8 cellular contexts compared by ENCODE assay signal in the genomic region with DNA sequence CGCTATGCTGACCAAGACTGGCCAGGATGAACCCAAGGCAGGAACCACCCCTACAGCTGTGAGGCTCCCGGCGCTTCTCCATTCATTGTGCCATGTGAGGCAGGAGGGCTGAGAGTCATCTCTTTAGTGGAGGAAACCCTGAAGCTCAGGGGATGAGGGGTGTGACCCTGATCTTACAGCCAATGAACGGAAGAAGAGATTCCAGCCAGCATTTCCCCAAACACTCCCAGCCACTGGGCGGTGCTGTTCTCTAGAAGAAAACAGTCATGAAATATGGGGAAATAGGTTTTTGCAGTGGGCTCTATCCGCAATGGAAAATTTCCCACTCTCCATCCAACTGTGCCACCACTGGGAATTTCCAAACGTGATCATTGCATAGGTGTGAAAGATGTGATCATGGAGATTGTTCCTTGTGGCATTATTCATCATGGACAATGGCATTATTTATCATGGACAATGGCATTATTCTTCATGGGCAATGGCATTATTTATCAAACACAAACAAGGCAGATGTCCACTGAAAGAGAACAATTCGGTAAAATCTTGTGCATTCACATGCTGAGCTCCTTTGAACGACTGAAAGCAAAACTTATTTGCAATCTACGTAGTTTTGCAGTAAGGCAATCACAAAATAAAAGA. TPM values are rescaled to one million over a fixed set of nuclear protein-coding genes. Genes with fewer than 3 reads are reported as not detected.
DNase-seq lines count a peak whose midpoint lies in the region; ATAC-seq, FAIRE-seq and TF ChIP-seq lines count a peak whose summit lies in the region.

No MANE protein-coding gene starts in this region.

- H3K79me1 ChIP-seq in H1 (ENCODE audit: low read depth, low read length), result no peaks in the 10 kb centered on the region

- TF ChIP-seq RAD21 in H1 (IDR thresholded peaks at IDR 0.05 in 1 of 2, conservative IDR thresholded peaks at IDR 0.05 in 1 of 2; ENCODE audit: low read depth in 2 of 2, low read length in 2 of 2), result peak; percentile 85 to 87

- H2AK5ac ChIP-seq in H1 (ENCODE audit: low read depth, low read length), result no peak overlapping the region

- H4K5ac ChIP-seq in H1 (ENCODE audit: insufficient read length, low read depth, low read length), result no peak overlapping the region

- H3K36me3 ChIP-seq in H1 (ENCODE audit: control insufficient read depth in 2 of 4, insufficient read depth in 4 of 4, low read length in 3 of 4), result no peaks in the 10 kb centered on the region

- no peak overlapping the region for H3K4ac ChIP-seq in H1 (replicated peaks; ENCODE audit: insufficient read length, low read depth, low read length)

- no peak overlapping the region for H2BK5ac ChIP-seq in H1 (ENCODE audit: low read depth, low read length)

- H4K20me1 ChIP-seq in H1 (replicated peaks in 1 of 2; ENCODE audit: control insufficient read depth in 1 of 2, insufficient read depth in 2 of 2, low read length in 2 of 2), result no peaks in the 10 kb centered on the region

- H4K91ac ChIP-seq in H1 (replicated peaks; ENCODE audit: insufficient read length, low read length), result no peak overlapping the region

- no peaks in the 10 kb centered on the region for H3K79me2 ChIP-seq in H1 (ENCODE audit: control insufficient read depth in 1 of 2, insufficient read depth in 2 of 2, low read length in 2 of 2)

- H2BK20ac ChIP-seq in H1 (ENCODE audit: low read length), result no peak overlapping the region

- H3K56ac ChIP-seq in H1 (replicated peaks; ENCODE audit: insufficient read length, low read depth, low read length), result no peak overlapping the region

- TF ChIP-seq CTCF in AG10803 (conservative IDR thresholded peaks at IDR 0.05; ENCODE audit: low read length), result peak; percentile 68
- peak; percentile 69 to 90 (median 80) for TF ChIP-seq CTCF in H1 (IDR thresholded peaks at IDR 0.05; ENCODE audit: control extremely low read depth in 1 of 3, insufficient read depth in 1 of 3, low read depth in 1 of 3, low read length in 3 of 3)

- 47% methylated on average over 10 of the region's 10 CpGs; no CpG with 5 or more reads in 1 of the 2 experiments for WGBS in H1 (ENCODE audit: extremely low coverage in 1 of 2, insufficient coverage in 1 of 2, insufficient read length in 1 of 2, insufficient replicate concordance in 2 of 2, low coverage in 1 of 2, low lambda C conversion rate in 2 of 2, missing lambda C conversion rate in 1 of 2), 2 experiments

- H2BK120ac ChIP-seq in H1 (replicated peaks; ENCODE audit: low read depth, low read length), result no peak overlapping the region

- H3K18ac ChIP-seq in H1 (ENCODE audit: extremely low read depth, low read length), result no peak overlapping the region

- no peak overlapping the region for H3K23ac ChIP-seq in H1 (ENCODE audit: insufficient read length)

- no peaks in the 10 kb centered on the region for H3K4me1 ChIP-seq in H1 (replicated peaks in 1 of 4; ENCODE audit: control insufficient read depth in 3 of 4, insufficient read depth in 4 of 4, low read length in 3 of 4)

- H3K23me2 ChIP-seq in H1 (ENCODE audit: low read depth, low read length), result no peaks in the 10 kb centered on the region; the same call in 1 of the 2 replicates

- ATAC-seq in GM18907 (IDR thresholded peaks at IDR 0.05; ENCODE audit: unreplicated experiment) (peak; percentile 54), HG02852 (IDR thresholded peaks at IDR 0.05; ENCODE audit: unreplicated experiment) (no peak)

- H3K9me3 ChIP-seq in H1 (ENCODE audit: insufficient read depth in 2 of 2, low read depth in 1 of 2, low read length in 1 of 2), result no peaks in the 10 kb centered on the region

- no peak for TF ChIP-seq EP300 in H1 (IDR thresholded peaks at IDR 0.05; ENCODE audit: borderline replicate concordance in 1 of 2, low read depth in 2 of 2, low read length in 2 of 2)

- POLR2A ChIA-PET in H1 (lab: Charles Lee; ENCODE audit: partially characterized antibody), result interaction anchor here (0.7 to 0.9 kb wide), 2 partner anchors 10 to 1085 kb away, joined by 3 to 4 read pairs; no protein-coding TSS in a partner anchor

- no peak overlapping the region for H3K27ac ChIP-seq in H1 (ENCODE audit: low read depth, low read length)

- peak; percentile 85 for FAIRE-seq in H1 (lab: Jason Lieb, UNC)

- H4K8ac ChIP-seq in H1 (ENCODE audit: extremely low read depth, insufficient read depth, low read length), result no peak overlapping the region

- CTCF ChIA-PET in H1 (lab: Charles Lee; ENCODE audit: partially characterized antibody), result interaction anchor here (0.6 to 6.6 kb wide), 34 partner anchors 9 to 1906 kb away, joined by 3 to 97 read pairs (median 4); a partner anchor contains a TSS

- H3K4me3 ChIP-seq in AG10803 (ENCODE audit: low read length) (no peak overlapping the region), H1 (ENCODE audit: extremely low read depth in 1 of 4, insufficient read depth in 2 of 4, low read depth in 3 of 4, low read length in 4 of 4) (no peak overlapping the region)

- no peak overlapping the region for H3K4me2 ChIP-seq in H1 (ENCODE audit: insufficient read depth in 1 of 2, low read depth in 2 of 2, low read length in 2 of 2)

- no peak overlapping the region for H3K14ac ChIP-seq in H1 (ENCODE audit: insufficient read length)

- H2AFZ ChIP-seq in H1 (ENCODE audit: low read length), result 0 out of 2 replicates have a peak overlapping the region, but pooled peaks have one; percentile 52

- no peak for TF ChIP-seq POLR2A in H1 (IDR thresholded peaks at IDR 0.05; ENCODE audit: control extremely low read depth in 1 of 2, low read depth in 2 of 2, low read length in 2 of 2)

- no peak overlapping the region for H2BK12ac ChIP-seq in H1 (ENCODE audit: low read depth, low read length)

- DNase-seq in AG10803 (ENCODE audit: low read depth) (peak; percentile 35), NCI-H226 (peak; percentile 23), H1 (ENCODE audit: low read depth in 1 of 2, low spot score in 2 of 2) (peak in 1 of 2 experiments; percentile 65), pons (ENCODE audit: low spot score) (peak; percentile 55), DMS79 treated with DMSO at 0.1 percent for 48 hours (lab: John Stamatoyannopoulos, UW) (no peak)
- no peak for DNase-seq in activated naive CD4-positive, alpha-beta T cell treated with Interleukin-2 at 50 U/mL for 16 hours

- no peaks in the 10 kb centered on the region for H3K27me3 ChIP-seq in H1 (replicated peaks in 1 of 4; ENCODE audit: control insufficient read depth in 3 of 4, extremely low read depth in 1 of 4, insufficient read depth in 3 of 4, low read length in 3 of 4)

- no peak overlapping the region for H3K9ac ChIP-seq in H1 (replicated peaks in 1 of 4; ENCODE audit: extremely low read depth in 1 of 4, low read depth in 3 of 4, low read length in 3 of 4)

- H2BK15ac ChIP-seq in H1 (ENCODE audit: low read length), result no peak overlapping the region

TF ChIP-seq in H1, 55 proteins besides CTCF, POLR2A, EP300 and RAD21 (continues in another document):
- TF ChIP-seq, protein P1, sequence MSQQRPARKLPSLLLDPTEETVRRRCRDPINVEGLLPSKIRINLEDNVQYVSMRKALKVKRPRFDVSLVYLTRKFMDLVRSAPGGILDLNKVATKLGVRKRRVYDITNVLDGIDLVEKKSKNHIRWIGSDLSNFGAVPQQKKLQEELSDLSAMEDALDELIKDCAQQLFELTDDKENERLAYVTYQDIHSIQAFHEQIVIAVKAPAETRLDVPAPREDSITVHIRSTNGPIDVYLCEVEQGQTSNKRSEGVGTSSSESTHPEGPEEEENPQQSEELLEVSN (IDR thresholded peaks at IDR 0.05), result no peak
- TF ChIP-seq SP1 (IDR thresholded peaks at IDR 0.05; ENCODE audit: low read depth, low read length), result 0 out of 2 replicates have a peak, but pooled peaks have one; percentile 13
- no peak for TF ChIP-seq SRF (IDR thresholded peaks at IDR 0.05; ENCODE audit: low read depth, low read length)
- 0 out of 2 replicates have a peak, but pooled peaks have one; percentile 53 for TF ChIP-seq TEAD4 (IDR thresholded peaks at IDR 0.05; ENCODE audit: low read depth, low read length)
- no peak for TF ChIP-seq KDM1A (IDR thresholded peaks at IDR 0.05; ENCODE audit: borderline replicate concordance, low read length)
- TF ChIP-seq CTBP2 (IDR thresholded peaks at IDR 0.05; ENCODE audit: borderline replicate concordance, insufficient read depth, insufficient read length, low read length), result no peak
- no peak for TF ChIP-seq CREB1 (IDR thresholded peaks at IDR 0.05)
- TF ChIP-seq ASH2L (IDR thresholded peaks at IDR 0.05; ENCODE audit: low read length), result no peak

RNA-seq across cellular contexts. Expression of a gene that starts 14.0 kb away (rescaled TPM):
- 6.7 and 7.0 TPM in 2 replicates for total RNA-seq in H1 (2021; fragmentation: NEBNext Ultra II Directional; extraction: Animal tissue kit (Norgen Biotek cat#: 25700))
- 5.2 and 6.5 TPM in 2 replicates for polyA plus RNA-seq in H1 (2011; rRNA removed)
- 5.9 TPM for polyA plus RNA-seq in H1 (2011; cell fraction: cytosol; rRNA removed)
- polyA plus RNA-seq in H1 (2011; cell fraction: nucleus; rRNA removed), result 11.2 TPM
- 4.8 to 5.6 TPM (median 5.3 TPM) in 4 replicates for polyA plus RNA-seq in H1 (2012, experiment 1 of 2)
- 0.92 TPM for polyA plus RNA-seq in H1 (2012, experiment 2 of 2)
- polyA plus RNA-seq in H1 (2013, experiment 1 of 2), result 8.1 TPM
- 8.1 TPM for polyA plus RNA-seq in H1 (2013, experiment 2 of 2)
- 11.4 and 15.2 TPM in 2 replicates for polyA minus RNA-seq in H1 (2011; rRNA and poly(A)+ RNA removed)
- polyA minus RNA-seq in H1 (2011; cell fraction: cytosol; rRNA and poly(A)+ RNA removed), result 3.7 TPM
- 5.7 TPM for polyA minus RNA-seq in H1 (2011; cell fraction: nucleus; rRNA and poly(A)+ RNA removed)

RNA-seq across cellular contexts. Expression of a gene that starts 29.6 kb away (rescaled TPM):
- not detected in 2 replicates for total RNA-seq in H1 (2021; fragmentation: NEBNext Ultra II Directional; extraction: Animal tissue kit (Norgen Biotek cat#: 25700))
- not detected in 2 replicates for polyA plus RNA-seq in H1 (2011; rRNA removed)
- polyA plus RNA-seq in H1 (2011; cell fraction: cytosol; rRNA removed), result not detected
- not detected for polyA plus RNA-seq in H1 (2011; cell fraction: nucleus; rRNA removed)
- not detected in 4 replicates for polyA plus RNA-seq in H1 (2012, experiment 1 of 2)
- not detected for polyA plus RNA-seq in H1 (2012, experiment 2 of 2)
- polyA plus RNA-seq in H1 (2013, experiment 1 of 2), result not detected
- polyA plus RNA-seq in H1 (2013, experiment 2 of 2), result not detected
- not detected in 2 replicates for polyA minus RNA-seq in H1 (2011; rRNA and poly(A)+ RNA removed)
- polyA minus RNA-seq in H1 (2011; cell fraction: cytosol; rRNA and poly(A)+ RNA removed), result not detected
- polyA minus RNA-seq in H1 (2011; cell fraction: nucleus; rRNA and poly(A)+ RNA removed), result not detected

Comparison
In these comparisons a context has a peak if more than half of its experiments do, and no peak if none do; other contexts are left out.
1. DNase-seq: peak in AG10803 (single experiment), NCI-H226 (single experiment) and pons (single experiment); none in DMS79 treated with DMSO at 0.1 percent for 48 hours (single experiment) and activated naive CD4-positive, alpha-beta T cell treated with Interleukin-2 at 50 U/mL for 16 hours (single experiment).